In the genomic region with DNA sequence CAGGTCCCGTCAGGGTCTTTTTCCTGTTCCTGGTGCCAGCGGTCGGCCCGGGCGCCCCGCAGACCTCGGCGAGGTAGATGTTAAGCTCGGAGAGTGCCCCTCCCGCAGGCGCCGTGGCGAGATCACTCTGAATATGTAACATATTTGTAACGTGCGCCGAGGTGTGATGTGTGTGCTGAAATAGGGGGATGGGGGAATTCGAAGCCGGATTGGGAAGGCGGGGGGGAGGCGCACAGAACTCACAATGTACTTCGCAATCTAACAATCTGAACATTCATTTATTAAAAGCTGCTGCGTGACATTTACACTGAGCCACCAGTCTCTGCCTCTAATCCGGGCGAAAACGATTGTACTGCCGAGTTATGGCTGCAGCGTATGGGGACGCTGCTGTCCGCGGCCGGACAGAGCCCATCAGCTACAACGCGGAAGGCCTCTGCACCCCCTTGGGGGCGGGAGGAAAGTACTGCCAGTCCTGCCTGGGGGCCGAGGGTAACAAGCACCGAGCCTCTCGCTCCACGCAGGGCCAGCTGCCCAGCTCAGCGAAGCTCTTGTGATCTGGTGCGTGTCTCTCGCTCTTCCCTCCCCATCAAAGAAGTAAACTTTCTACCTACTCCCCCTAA, we compare ENCODE assay signal across 9 cellular contexts. TPM values are rescaled to one million over a fixed set of nuclear protein-coding genes. Genes with fewer than 3 reads are reported as not detected.
DNase-seq lines count a peak whose midpoint lies in the region; FAIRE-seq and TF ChIP-seq lines count a peak whose summit lies in the region.
"Had no signal": no experiment of that assay in that cellular context is flagged by ENCODE, and none has a peak within 500 bp of the region (broad histone marks: within the 10 kb centered on the region; RNA-seq: fewer than 3 reads in every experiment).

No MANE protein-coding gene starts in this region.

- H3K79me2 ChIP-seq in H1 (ENCODE audit: control insufficient read depth in 1 of 2, insufficient read depth in 2 of 2, low read length in 2 of 2) = no peaks in the 10 kb centered on the region
- no peaks in the 10 kb centered on the region for H3K79me2 ChIP-seq in neural progenitor cell (ENCODE audit: low read depth)

- H4K91ac ChIP-seq in H1 (replicated peaks; ENCODE audit: insufficient read length, low read length) = no peak overlapping the region

- H3K9ac ChIP-seq in H1 (replicated peaks in 1 of 4; ENCODE audit: extremely low read depth in 1 of 4, low read depth in 3 of 4, low read length in 3 of 4) (no peak overlapping the region), neural progenitor cell (no peak overlapping the region)

- H3K14ac ChIP-seq in H1 (ENCODE audit: insufficient read length) = no peak overlapping the region

- H3K4me3 Mint-ChIP-seq in IgD-negative memory B cell = peak overlapping the region; percentile 15 to 84 (median 51)
- H3K4me3 Mint-ChIP-seq in neural progenitor cell = peak overlapping the region; percentile 86

- H2AFZ ChIP-seq in H1 (ENCODE audit: low read length) = no peak overlapping the region
- peak overlapping the region; percentile 44 for H2AFZ ChIP-seq in neural progenitor cell (replicated peaks)

- no peak overlapping the region for H3K23ac ChIP-seq in H1 (ENCODE audit: insufficient read length)

- 0 out of 2 replicates have a peak overlapping the region, but pooled peaks have one; percentile 41 for H2BK20ac ChIP-seq in H1 (ENCODE audit: low read length)

- H3K4me3 ChIP-seq in AG10803 (ENCODE audit: low read length) (peak overlapping the region; percentile 33), H1 (ENCODE audit: extremely low read depth in 1 of 4, insufficient read depth in 2 of 4, low read depth in 3 of 4, low read length in 4 of 4) (peak overlapping the region; percentile 19 to 55 (median 34); a peak in 5 of 8 replicates), neural progenitor cell (peak overlapping the region; percentile 40)

- H2BK120ac ChIP-seq in H1 (replicated peaks; ENCODE audit: low read depth, low read length) = no peak overlapping the region

- TF ChIP-seq CTCF in AG10803 (conservative IDR thresholded peaks at IDR 0.05; ENCODE audit: low read length) = no peak
- TF ChIP-seq CTCF in H1 (IDR thresholded peaks at IDR 0.05; ENCODE audit: control extremely low read depth in 1 of 3, insufficient read depth in 1 of 3, low read depth in 1 of 3, low read length in 3 of 3) = peak in 2 of 3 experiments; percentile 2 to 8; a peak in 1 of 4 replicates
- no peak for TF ChIP-seq CTCF in neural progenitor cell (IDR thresholded peaks at IDR 0.05)

- CTCF ChIA-PET in H1 (lab: Charles Lee; ENCODE audit: partially characterized antibody) = interaction anchor here (0.7 to 12.8 kb wide), 12 partner anchors 10 to 676 kb away, joined by 3 to 139 read pairs (median 4); a partner anchor contains a TSS

- H3K4me2 ChIP-seq in H1 (ENCODE audit: insufficient read depth in 1 of 2, low read depth in 2 of 2, low read length in 2 of 2) (peak overlapping the region; percentile 76 to 90), neural progenitor cell (peak overlapping the region; percentile 82)

- peaks cover 15 to 49% (median 29%) of the 10 kb centered on the region in 3 donors for H3K4me1 Mint-ChIP-seq in IgD-negative memory B cell
- H3K4me1 Mint-ChIP-seq in neural progenitor cell = peaks cover 53% of the 10 kb centered on the region

- POLR2A ChIA-PET in H1 (lab: Charles Lee; ENCODE audit: partially characterized antibody) = interaction anchor here (0.9 to 4.9 kb wide), 5 partner anchors 11 to 296 kb away, joined by 3 to 18 read pairs (median 3); a partner anchor contains a TSS

- H3K9me3 ChIP-seq in H1 (ENCODE audit: insufficient read depth in 2 of 2, low read depth in 1 of 2, low read length in 1 of 2) (no peaks in the 10 kb centered on the region), neural progenitor cell (ENCODE audit: low read depth) (no peaks in the 10 kb centered on the region)

- peak; percentile 9 to 30; a peak in 2 of 4 replicates for TF ChIP-seq RAD21 in H1 (IDR thresholded peaks at IDR 0.05 in 1 of 2, conservative IDR thresholded peaks at IDR 0.05 in 1 of 2; ENCODE audit: low read depth in 2 of 2, low read length in 2 of 2)

- H2BK12ac ChIP-seq in H1 (ENCODE audit: low read depth, low read length) = no peak overlapping the region; the same call in 1 of the 2 replicates

- DNase-seq in AG10803 (ENCODE audit: low read depth) (no peak), H1 (ENCODE audit: low read depth in 1 of 2, low spot score in 2 of 2) (peak in 1 of 2 experiments; percentile 67), neural progenitor cell (ENCODE audit: low spot score) (peak; percentile 74), anterior cingulate cortex (lab: John Stamatoyannopoulos, UW) (no peak), NOMO-1 treated with dmso at 0.1 percent for 144 hours (lab: John Stamatoyannopoulos, UW; ENCODE audit: unreplicated experiment) (no peak), NCI-H510A (lab: John Stamatoyannopoulos, UW) (no peak), EL (no peak)
- DNase-seq: activated naive CD4-positive, alpha-beta T cell had no signal

- peaks cover 30% of the 10 kb centered on the region for H3F3A ChIP-seq in neural progenitor cell (ENCODE audit: low read depth)

- H3K27ac ChIP-seq in H1 (ENCODE audit: low read depth, low read length) (no peak overlapping the region), neural progenitor cell (no peak overlapping the region)

- H3K23me2 ChIP-seq in H1 (ENCODE audit: low read depth, low read length) = peaks cover 8% of the 10 kb centered on the region; the same call in 1 of the 2 replicates

- no peak for FAIRE-seq in H1 (lab: Jason Lieb, UNC)

- H2BK5ac ChIP-seq in H1 (ENCODE audit: low read depth, low read length) = peak overlapping the region; percentile 60; the same call in 1 of the 2 replicates

- WGBS in H1 (ENCODE audit: extremely low coverage in 1 of 2, insufficient coverage in 1 of 2, insufficient read length in 1 of 2, insufficient replicate concordance in 2 of 2, low coverage in 1 of 2, low lambda C conversion rate in 2 of 2, missing lambda C conversion rate in 1 of 2), 2 experiments = 2% methylated on average over 33 of the region's 41 CpGs; no CpG with 5 or more reads in 1 of the 2 experiments

- H4K20me1 ChIP-seq in H1 (replicated peaks in 1 of 2; ENCODE audit: control insufficient read depth in 1 of 2, insufficient read depth in 2 of 2, low read length in 2 of 2) = peaks cover 2 to 20% of the 10 kb centered on the region in 2 experiments
- H4K20me1 ChIP-seq in neural progenitor cell (ENCODE audit: low read depth) = peaks cover 87% of the 10 kb centered on the region

- H4K8ac ChIP-seq in H1 (ENCODE audit: extremely low read depth, insufficient read depth, low read length) = no peak overlapping the region

- no peak overlapping the region for H3K4ac ChIP-seq in H1 (replicated peaks; ENCODE audit: insufficient read length, low read depth, low read length)

- peak overlapping the region; percentile 41; the same call in 1 of the 2 replicates for H3K18ac ChIP-seq in H1 (ENCODE audit: extremely low read depth, low read length)

- peaks cover 85 to 100% (median 94%) of the 10 kb centered on the region in 4 experiments for H3K27me3 ChIP-seq in H1 (replicated peaks in 1 of 4; ENCODE audit: control insufficient read depth in 3 of 4, extremely low read depth in 1 of 4, insufficient read depth in 3 of 4, low read length in 3 of 4)
- H3K27me3 ChIP-seq in neural progenitor cell = peaks cover 100% of the 10 kb centered on the region

- no peak overlapping the region for H3K56ac ChIP-seq in H1 (replicated peaks; ENCODE audit: insufficient read length, low read depth, low read length)

- H3K36me3 Mint-ChIP-seq in IgD-negative memory B cell (no peaks in the 10 kb centered on the region), neural progenitor cell (no peaks in the 10 kb centered on the region)

- TF ChIP-seq EP300 in H1 (IDR thresholded peaks at IDR 0.05; ENCODE audit: borderline replicate concordance in 1 of 2, low read depth in 2 of 2, low read length in 2 of 2) = no peak

- H2BK15ac ChIP-seq in H1 (ENCODE audit: low read length) = no peak overlapping the region

- peak overlapping the region; percentile 91 to 96 (median 95) for H3K27ac Mint-ChIP-seq in IgD-negative memory B cell
- H3K27ac Mint-ChIP-seq in neural progenitor cell = no peak overlapping the region

- H3K36me3 ChIP-seq in H1 (ENCODE audit: control insufficient read depth in 2 of 4, insufficient read depth in 4 of 4, low read length in 3 of 4) (peaks cover 0 to 7% (median 0%) of the 10 kb centered on the region in 4 experiments; a peak in 1 of 8 replicates), neural progenitor cell (no peaks in the 10 kb centered on the region)

- no peak for TF ChIP-seq POLR2A in H1 (IDR thresholded peaks at IDR 0.05; ENCODE audit: control extremely low read depth in 1 of 2, low read depth in 2 of 2, low read length in 2 of 2)

- no peaks in the 10 kb centered on the region for H3K79me1 ChIP-seq in H1 (ENCODE audit: low read depth, low read length)

- H3K9me3 Mint-ChIP-seq in IgD-negative memory B cell (peaks cover 2 to 13% (median 10%) of the 10 kb centered on the region in 3 donors), neural progenitor cell (no peaks in the 10 kb centered on the region)

- H3K27me3 Mint-ChIP-seq in IgD-negative memory B cell (peaks cover 85% of the 10 kb centered on the region), neural progenitor cell (ENCODE audit: insufficient read depth, low read depth) (peaks cover 80% of the 10 kb centered on the region)

- H4K5ac ChIP-seq in H1 (ENCODE audit: insufficient read length, low read depth, low read length) = no peak overlapping the region

- H3K4me1 ChIP-seq in H1 (replicated peaks in 1 of 4; ENCODE audit: control insufficient read depth in 3 of 4, insufficient read depth in 4 of 4, low read length in 3 of 4) (peaks cover 19 to 50% (median 36%) of the 10 kb centered on the region in 4 experiments), neural progenitor cell (peaks cover 37% of the 10 kb centered on the region)

- H2AK5ac ChIP-seq in H1 (ENCODE audit: low read depth, low read length) = no peak overlapping the region

TF ChIP-seq in H1, 55 proteins besides CTCF, POLR2A, EP300 and RAD21 (continues in another document):
- TF ChIP-seq RNF2 (IDR thresholded peaks at IDR 0.05; ENCODE audit: borderline replicate concordance, low read depth, low read length, missing control alignments, poor library complexity, severe bottlenecking) = peak; percentile 39
- peak; percentile 36 for TF ChIP-seq NANOG (IDR thresholded peaks at IDR 0.05; ENCODE audit: insufficient read depth, low read depth, low read length, poor library complexity, severe bottlenecking)

RNA-seq across cellular contexts. Expression of a gene that starts 8.3 kb away (rescaled TPM):
- polyA plus RNA-seq in IgD-negative memory B cell = not detected
- total RNA-seq in H1 (2021; fragmentation: NEBNext Ultra II Directional; extraction: Animal tissue kit (Norgen Biotek cat#: 25700)) = 0.15 TPM in 2 replicates
- not detected in 2 replicates for polyA plus RNA-seq in H1 (2011; rRNA removed)
- not detected for polyA plus RNA-seq in H1 (2011; cell fraction: cytosol; rRNA removed)
- not detected for polyA plus RNA-seq in H1 (2011; cell fraction: nucleus; rRNA removed)
- not detected in 4 replicates for polyA plus RNA-seq in H1 (2012, experiment 1 of 2)
- polyA plus RNA-seq in H1 (2012, experiment 2 of 2) = not detected
- 0.02 TPM for polyA plus RNA-seq in H1 (2013, experiment 1 of 2)
- polyA plus RNA-seq in H1 (2013, experiment 2 of 2) = 0.04 TPM
- polyA minus RNA-seq in H1 (2011; rRNA and poly(A)+ RNA removed) = not detected in 2 replicates
- polyA minus RNA-seq in H1 (2011; cell fraction: cytosol; rRNA and poly(A)+ RNA removed) = not detected
- not detected for polyA minus RNA-seq in H1 (2011; cell fraction: nucleus; rRNA and poly(A)+ RNA removed)
- total RNA-seq in neural progenitor cell (ENCODE audit: low replicate concordance) = not detected in 2 replicates

Comparison
In these comparisons a context has a peak if more than half of its experiments do, and no peak if none do; other contexts are left out.
1. CTCF ChIP-seq: peak in H1 (2 of 3); none in AG10803 (single experiment) and neural progenitor cell (single experiment).
2. Peak in every context shown above with its lines, with median percentiles within 50 percentile points of each other: H3K4me3 ChIP-seq.